ENCODE assay signal across 8 cellular contexts in the genomic region with DNA sequence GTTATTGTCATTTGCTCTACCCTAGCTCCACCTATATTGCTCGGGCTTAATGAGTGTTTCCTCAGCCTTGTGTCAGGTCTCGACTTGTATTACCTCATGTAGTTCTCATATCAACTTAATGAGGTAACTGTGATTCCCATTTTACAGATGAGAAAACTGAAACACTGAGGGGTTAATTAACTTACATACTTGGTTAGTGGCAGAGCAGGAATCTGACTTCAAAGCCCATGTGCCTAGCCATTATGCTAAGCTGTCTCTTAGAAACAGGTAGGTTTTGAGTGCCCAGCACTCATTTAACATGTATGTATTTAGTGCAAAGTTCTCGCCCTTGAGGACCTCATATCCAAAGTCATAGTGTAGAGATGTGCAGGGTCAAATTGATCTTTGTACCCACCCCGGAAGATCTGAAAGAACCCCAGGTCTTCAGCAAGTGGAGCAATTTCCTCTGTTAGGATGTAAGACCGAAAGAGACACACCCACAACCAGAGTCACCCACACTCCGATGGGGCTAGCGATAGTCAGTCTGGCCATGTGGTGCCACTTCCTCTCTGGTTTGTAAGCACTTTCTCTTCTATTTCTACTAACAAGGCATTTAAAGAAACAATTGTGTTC.
DNase-seq lines count a peak whose midpoint lies in the region; ATAC-seq and TF ChIP-seq lines count a peak whose summit lies in the region.

No MANE protein-coding gene starts in this region.

- H3K36me3 ChIP-seq in ascending aorta (no peaks in the 10 kb centered on the region), endodermal cell (ENCODE audit: control insufficient read depth, insufficient read depth, low read length) (no peaks in the 10 kb centered on the region)

- intact Hi-C loops in ascending aorta (cut with DNase I), result no loop called here

- no peaks in the 10 kb centered on the region for H3K36me3 Mint-ChIP-seq in endodermal cell (ENCODE audit: low read depth)

- H3K27me3 ChIP-seq in ascending aorta (no peaks in the 10 kb centered on the region), endodermal cell (ENCODE audit: control insufficient read depth, insufficient read depth, low read length, poor library complexity, severe bottlenecking) (peaks cover 72% of the 10 kb centered on the region)

- H3K27me3 Mint-ChIP-seq in endodermal cell (ENCODE audit: insufficient read depth), result peaks cover 53% of the 10 kb centered on the region

- H3K4me1 ChIP-seq in ascending aorta, result peaks cover 7 to 21% of the 10 kb centered on the region in 2 donors
- peaks cover 7% of the 10 kb centered on the region for H3K4me1 ChIP-seq in endodermal cell (ENCODE audit: control insufficient read depth, insufficient read depth, low read length)

- no peaks in the 10 kb centered on the region for H3K9me3 ChIP-seq in ascending aorta
- no peaks in the 10 kb centered on the region for H3K9me3 ChIP-seq in endodermal cell (ENCODE audit: control insufficient read depth, low read length)

- TF ChIP-seq CTCF in ascending aorta (IDR thresholded peaks at IDR 0.05), result no peak
- no peak for TF ChIP-seq CTCF in endodermal cell (conservative IDR thresholded peaks at IDR 0.05)

- ATAC-seq in HG03139 (IDR thresholded peaks at IDR 0.05; ENCODE audit: unreplicated experiment), result peak; percentile 73

- H3K27ac ChIP-seq in ascending aorta (no peak overlapping the region), endodermal cell (ENCODE audit: low read depth, low read length) (no peak overlapping the region)

- no peak overlapping the region for H3K9ac ChIP-seq in endodermal cell (ENCODE audit: extremely low read depth, low read length, poor library complexity, severe bottlenecking)

- no peaks in the 10 kb centered on the region for H3K9me3 Mint-ChIP-seq in endodermal cell

- 95 to 97% methylated on average over 6 to 7 of the region's 7 CpGs for WGBS in endodermal cell (ENCODE audit: insufficient coverage in 1 of 2, insufficient read length in 1 of 2), 2 experiments

- H3K4me1 Mint-ChIP-seq in endodermal cell, result peaks cover 18% of the 10 kb centered on the region

- H3K4me3 Mint-ChIP-seq in endodermal cell, result no peak overlapping the region

- H3K27ac Mint-ChIP-seq in endodermal cell, result no peak overlapping the region

- H3K4me3 ChIP-seq in ascending aorta (no peak overlapping the region), endodermal cell (ENCODE audit: low read length) (no peak overlapping the region)

- DNase-seq in GM19240 (ENCODE audit: insufficient read length, low spot score), result peak; percentile 46
- peak; percentile 41 for DNase-seq in T-helper 9 cell
- peak; percentile 27 to 73 for DNase-seq in ascending aorta (ENCODE audit: low spot score in 2 of 2)
- DNase-seq in stimulated activated CD4-positive, alpha-beta T cell treated with anti-CD3 and anti-CD28 coated beads, Interleukin-4, amount 100 ng/mL, for 48 hours (ENCODE audit: low read depth in 2 of 2), result peak; percentile 45 to 65
- DNase-seq in NCI-H1930 (lab: John Stamatoyannopoulos, UW), result no peak
- no peak for DNase-seq in NCI-H82 (lab: John Stamatoyannopoulos, UW)
- DNase-seq in endodermal cell, result no peak

Comparison
In these comparisons a context has a peak if more than half of its experiments do, and no peak if none do; other contexts are left out.
1. DNase-seq: peak in GM19240 (single experiment), T-helper 9 cell (single experiment), ascending aorta (2 of 2) and stimulated activated CD4-positive, alpha-beta T cell treated with anti-CD3 and anti-CD28 coated beads, Interleukin-4, amount 100 ng/mL, for 48 hours (2 of 2); none in NCI-H1930 (0 of 2), NCI-H82 (single experiment) and endodermal cell (single experiment).